Comparison of ENCODE assay signal across 8 cellular contexts in genomic region chr3:113746955-113747718, GRCh38. TPM values are rescaled to one million over a fixed set of nuclear protein-coding genes. Genes with fewer than 3 reads are reported as not detected.
DNase-seq lines count a peak whose midpoint lies in the region; ATAC-seq, FAIRE-seq and TF ChIP-seq lines count a peak whose summit lies in the region.

Gene ATP6V1A, plus strand, starts transcription at chr3:113747035. Its CDS starts 31,719 bp downstream, at chr3:113778754.

- WGBS in right lobe of liver (ENCODE audit: insufficient coverage, low coverage, low lambda C conversion rate, missing lambda C conversion rate): 0% methylated on average over 19 of the region's 31 CpGs

- H3K4me3 ChIP-seq in GM06990 (replicated peaks; ENCODE audit: low read depth, low read length) (peak within 1 kb of the TSS; percentile 82), choroid plexus epithelial cell (ENCODE audit: low read depth, low read length) (peak within 1 kb of the TSS; percentile 96), right lobe of liver (peak within 1 kb of the TSS; percentile 75 to 89 (median 83))

- intact Hi-C loops in right lobe of liver (cut with DNase I): no loop called here

- H3K4me1 ChIP-seq in right lobe of liver: peaks cover 0 to 45% (median 12%) of the 10 kb centered on the region in 4 donors

- H3K9me3 ChIP-seq in right lobe of liver: no peaks in the 10 kb centered on the region

- no peaks in the 10 kb centered on the region for H3K36me3 ChIP-seq in GM06990 (ENCODE audit: control insufficient read depth, insufficient read depth, low read length)
- H3K36me3 ChIP-seq in right lobe of liver: no peaks in the 10 kb centered on the region

- no peak for TF ChIP-seq CTCF in GM06990 (IDR thresholded peaks at IDR 0.05; ENCODE audit: insufficient read depth, low read length, poor library complexity, severe bottlenecking)
- TF ChIP-seq CTCF in choroid plexus epithelial cell (conservative IDR thresholded peaks at IDR 0.05; ENCODE audit: low read depth, low read length): no peak
- no peak for TF ChIP-seq CTCF in right lobe of liver (IDR thresholded peaks at IDR 0.05)

- H3K27me3 ChIP-seq in GM06990 (replicated peaks; ENCODE audit: control insufficient read depth, insufficient read depth, low read length): no peaks in the 10 kb centered on the region
- H3K27me3 ChIP-seq in right lobe of liver: no peaks in the 10 kb centered on the region

- no peak for FAIRE-seq in GM19239 (lab: Jason Lieb, UNC)

- ATAC-seq in GM21737 (IDR thresholded peaks at IDR 0.05; ENCODE audit: unreplicated experiment): peak; percentile 40
- peak; percentile 64 to 81 (median 70) for ATAC-seq in right lobe of liver

- DNase-seq in GM06990 (ENCODE audit: extremely low read depth, insufficient read length): peak; percentile 84
- DNase-seq in Kasumi-1 (lab: John Stamatoyannopoulos, UW): peak; percentile 96 to 98
- peak; percentile 70 for DNase-seq in activated CD4-positive, CD25-positive, alpha-beta regulatory T cell treated with anti-CD3 and anti-CD28 coated beads, Interleukin-2, amount 50 U/mL, for 72 hours
- DNase-seq in choroid plexus epithelial cell (ENCODE audit: low read depth): no peak
- DNase-seq in right lobe of liver: peak; percentile 80 to 85 (median 83)
- peak; percentile 50 to 57 for DNase-seq in stimulated activated CD4-positive, alpha-beta T cell treated with anti-CD3 and anti-CD28 coated beads, Interleukin-4, amount 100 ng/mL, for 48 hours (ENCODE audit: low read depth in 2 of 2)
- no peak for DNase-seq in GM19239 (ENCODE audit: insufficient read length, low spot score)

- TF ChIP-seq POLR2A in right lobe of liver (IDR thresholded peaks at IDR 0.05): peak; percentile 65

- H3K27ac ChIP-seq in right lobe of liver: peak within 1 kb of the TSS; percentile 93 to 99 (median 94)

RNA-seq across cellular contexts. Expression of gene ATP6V1A, which starts in this region (rescaled TPM):
- total RNA-seq in right lobe of liver: 10 to 100 TPM; 39.6 to 52.7 (median 47.7) TPM

Comparison
In these comparisons a context has a peak if more than half of its experiments do, and no peak if none do; other contexts are left out.
1. DNase-seq: peak in GM06990 (single experiment), Kasumi-1 (2 of 2), activated CD4-positive, CD25-positive, alpha-beta regulatory T cell treated with anti-CD3 and anti-CD28 coated beads, Interleukin-2, amount 50 U/mL, for 72 hours (single experiment), right lobe of liver (3 of 3) and stimulated activated CD4-positive, alpha-beta T cell treated with anti-CD3 and anti-CD28 coated beads, Interleukin-4, amount 100 ng/mL, for 48 hours (2 of 2); none in choroid plexus epithelial cell (single experiment) and GM19239 (single experiment).
2. Peak in every context shown above with its lines, with median percentiles within 50 percentile points of each other: H3K4me3 ChIP-seq.